21 cellular contexts compared by ENCODE assay signal in genomic region chr1:57934745-57935144, GRCh38.
DNase-seq lines count a peak whose midpoint lies in the region; ATAC-seq, FAIRE-seq and TF ChIP-seq lines count a peak whose summit lies in the region.
"Had no signal": no experiment of that assay in that cellular context is flagged by ENCODE, and none has a peak within 500 bp of the region (broad histone marks: within the 10 kb centered on the region; RNA-seq: fewer than 3 reads in every experiment).

No MANE protein-coding gene starts in this region.

- H3K9me3 ChIP-seq in MM.1S (replicated peaks; ENCODE audit: insufficient read depth, low read length) (no peaks in the 10 kb centered on the region), K562 (replicated peaks; ENCODE audit: control insufficient read depth, insufficient read depth, low read depth, low read length) (no peaks in the 10 kb centered on the region), right cardiac atrium (ENCODE audit: control insufficient read depth, low read length) (no peaks in the 10 kb centered on the region)
- H3K9me3 ChIP-seq in CD8-positive, alpha-beta memory T cell (ENCODE audit: low read length), result no peaks in the 10 kb centered on the region
- H3K9me3 ChIP-seq: Caco-2 had no signal

- FAIRE-seq in K562 (lab: Jason Lieb, UNC), result no peak
- FAIRE-seq: A204.1, D721Med, GM12892, GM18507, HTR-8/SVneo had no signal

- H3K4me1 Mint-ChIP-seq in CD8-positive, alpha-beta memory T cell, result no peaks in the 10 kb centered on the region
- H3K4me1 Mint-ChIP-seq: B cell, GM23338 had no signal

- no peak overlapping the region for H3K27ac Mint-ChIP-seq in CD8-positive, alpha-beta memory T cell
- H3K27ac Mint-ChIP-seq: B cell, GM23338, HFFc6 had no signal

- H3K9ac ChIP-seq in MM.1S (ENCODE audit: low read length) (no peak overlapping the region), K562 (ENCODE audit: insufficient read depth in 1 of 2, low read depth in 2 of 2, low read length in 2 of 2) (no peak overlapping the region)
- H3K9ac ChIP-seq: BLaER1 treated with 17β-estradiol and CSF1 and Interleukin-3, amounts not matched to agents 10 nM and 100 nM; KMS-11 had no signal

- intact Hi-C loops in K562 (cut with micrococcal nuclease) (no loop called here), right cardiac atrium (cut with DNase I) (no loop called here)

- H3K4me1 ChIP-seq in MM.1S (ENCODE audit: low read length) (no peaks in the 10 kb centered on the region), K562 (replicated peaks in 1 of 2; ENCODE audit: control insufficient read depth in 2 of 2, insufficient read depth in 2 of 2, low read length in 2 of 2) (no peaks in the 10 kb centered on the region), right cardiac atrium (ENCODE audit: control insufficient read depth, insufficient read depth, low read length) (no peaks in the 10 kb centered on the region)
- no peaks in the 10 kb centered on the region for H3K4me1 ChIP-seq in CD8-positive, alpha-beta memory T cell (ENCODE audit: insufficient read depth, low read length)
- H3K4me1 ChIP-seq: Caco-2 had no signal

- DNase-seq in ELF-1 (ENCODE audit: low read depth, low spot score) (peak; percentile 36), MM.1S (peak; percentile 52), K562 (ENCODE audit: extremely low read depth in 1 of 4, low spot score in 3 of 4) (no peak), ACHN (no peak), right cardiac atrium (no peak)
- no peak for DNase-seq in CD8-positive, alpha-beta memory T cell
- DNase-seq: Caco-2, GDM1, H7, HFFc6 had no signal

- no peaks in the 10 kb centered on the region for H3K79me2 ChIP-seq in MM.1S (ENCODE audit: low read length)
- H3K79me2 ChIP-seq in K562 (ENCODE audit: control insufficient read depth, insufficient read depth, low read length), result no peaks in the 10 kb centered on the region

- no peak for TF ChIP-seq RAD21 in K562 (CRISPR knock-in tag; conservative IDR thresholded peaks at IDR 0.05 in 1 of 2, IDR thresholded peaks at IDR 0.05 in 1 of 2)

- in situ Hi-C loops in K562 (cut with MboI), result no loop called here
- in situ Hi-C loops in ACHN (cut with HindIII; ENCODE audit: low pct_ligation_motif_present, low pct_unique_long_range_greater_than_20kb, low sequenced_read_pairs), result no loop called here

- no peak overlapping the region for H3K4me3 Mint-ChIP-seq in CD8-positive, alpha-beta memory T cell
- H3K4me3 Mint-ChIP-seq: B cell, GM23338, HFFc6 had no signal

- TF ChIP-seq CTCF in MM.1S (IDR thresholded peaks at IDR 0.05; ENCODE audit: low read length) (no peak), K562 (IDR thresholded peaks at IDR 0.05 in 2 of 3, conservative IDR thresholded peaks at IDR 0.05 in 1 of 3; ENCODE audit: insufficient read depth in 2 of 3, low read depth in 1 of 3, low read length in 3 of 3) (no peak)

- H3K4me2 ChIP-seq in MM.1S (ENCODE audit: low read depth, low read length) (no peak overlapping the region), K562 (ENCODE audit: insufficient read depth, low read length) (no peak overlapping the region)
- H3K4me2 ChIP-seq: BLaER1 treated with 17β-estradiol and CSF1 and Interleukin-3, amounts not matched to agents 10 nM and 100 nM; GM23338; KMS-11 had no signal

- no peaks in the 10 kb centered on the region for H3K9me2 ChIP-seq in MM.1S (replicated peaks; ENCODE audit: insufficient read depth, low read length)

- peaks cover 0 to 10% (median 0%) of the 10 kb centered on the region in 3 donors for H3K36me3 Mint-ChIP-seq in CD8-positive, alpha-beta memory T cell

- H4K20me1 ChIP-seq in MM.1S (ENCODE audit: insufficient read depth, low read length) (no peaks in the 10 kb centered on the region), K562 (replicated peaks; ENCODE audit: control insufficient read depth, insufficient read depth, low read length) (no peaks in the 10 kb centered on the region)
- H4K20me1 ChIP-seq: BLaER1 treated with 17β-estradiol and CSF1 and Interleukin-3, amounts not matched to agents 10 nM and 100 nM had no signal

- H3K36me3 ChIP-seq in MM.1S (replicated peaks; ENCODE audit: insufficient read depth, low read length), result no peaks in the 10 kb centered on the region
- no peaks in the 10 kb centered on the region for H3K36me3 ChIP-seq in K562 (ENCODE audit: control insufficient read depth, insufficient read depth, low read length)
- no peaks in the 10 kb centered on the region for H3K36me3 ChIP-seq in CD8-positive, alpha-beta memory T cell (ENCODE audit: insufficient read depth, low read length)
- H3K36me3 ChIP-seq: BLaER1 treated with 17β-estradiol and CSF1 and Interleukin-3, amounts not matched to agents 10 nM and 100 nM had no signal

- H3K9me1 ChIP-seq in K562 (ENCODE audit: control insufficient read depth, insufficient read depth, low read length), result no peaks in the 10 kb centered on the region

- BruUV-seq in K562 (replicated peaks; lab: Mats Ljungman, UMichigan), result no TSS peak

- CTCF ChIA-PET in K562 (lab: Yijun Ruan, JAX; ENCODE audit: low intra/inter-chr PET ratio), result no interaction called here
- CTCF ChIA-PET in CD8-positive, alpha-beta memory T cell (lab: Charles Lee), result no interaction called here

- H3K4me3 ChIP-seq in MM.1S (ENCODE audit: low read length) (no peak overlapping the region), K562 (no peak overlapping the region), right cardiac atrium (ENCODE audit: low read length) (no peak overlapping the region)
- no peak overlapping the region for H3K4me3 ChIP-seq in CD8-positive, alpha-beta memory T cell (ENCODE audit: low read length)
- H3K4me3 ChIP-seq: BLaER1 treated with 17β-estradiol and CSF1 and Interleukin-3, amounts not matched to agents 10 nM and 100 nM; GM23338 had no signal

- ATAC-seq in K562, result no peak
- ATAC-seq in right cardiac atrium, result no peak
- ATAC-seq: GM23338, HCT116 had no signal

- TF ChIP-seq EP300 in K562 (IDR thresholded peaks at IDR 0.05; ENCODE audit: low read length), result no peak

- H2AFZ ChIP-seq in MM.1S (ENCODE audit: low read length), result no peak overlapping the region
- H2AFZ ChIP-seq in K562 (ENCODE audit: low read depth, low read length), result no peak overlapping the region
- H2AFZ ChIP-seq: GM23338 had no signal

- POLR2A ChIA-PET in K562 (lab: Yijun Ruan, JAX), result no interaction called here
- POLR2A ChIA-PET in CD8-positive, alpha-beta memory T cell (lab: Charles Lee), result no interaction called here

- no peak overlapping the region for H3K27ac ChIP-seq in MM.1S (ENCODE audit: low read length)
- no peak overlapping the region for H3K27ac ChIP-seq in K562 (ENCODE audit: extremely low read depth, low read depth, low read length)
- H3K27ac ChIP-seq in right cardiac atrium (ENCODE audit: low read length), result no peak overlapping the region
- no peak overlapping the region for H3K27ac ChIP-seq in CD8-positive, alpha-beta memory T cell (ENCODE audit: low read depth, low read length)
- H3K27ac ChIP-seq: BLaER1 treated with 17β-estradiol and CSF1 and Interleukin-3, amounts not matched to agents 10 nM and 100 nM; HL-60; KMS-11 had no signal

- peaks cover 0 to 9% (median 3%) of the 10 kb centered on the region in 5 donors for H3K9me3 Mint-ChIP-seq in CD8-positive, alpha-beta memory T cell
- H3K9me3 Mint-ChIP-seq: GM23338 had no signal

- TF ChIP-seq POLR2A in K562 (conservative IDR thresholded peaks at IDR 0.05), result no peak

- WGBS in K562 (ENCODE audit: insufficient coverage, low coverage, missing lambda C conversion rate), result under 1% methylated on average over 8 of the region's 8 CpGs
- 85% methylated on average over 8 of the region's 8 CpGs for WGBS in right cardiac atrium

- H3F3A ChIP-seq in MM.1S (ENCODE audit: insufficient read depth, low read length), result no peaks in the 10 kb centered on the region

- H3K27me3 Mint-ChIP-seq in CD8-positive, alpha-beta memory T cell, result peaks cover 0 to 9% of the 10 kb centered on the region in 2 donors

- no peaks in the 10 kb centered on the region for H3K27me3 ChIP-seq in MM.1S (replicated peaks; ENCODE audit: insufficient read depth, low read length)
- no peaks in the 10 kb centered on the region for H3K27me3 ChIP-seq in K562 (ENCODE audit: control insufficient read depth in 2 of 2, insufficient read depth in 2 of 2, low read length in 2 of 2)
- no peaks in the 10 kb centered on the region for H3K27me3 ChIP-seq in right cardiac atrium (ENCODE audit: control insufficient read depth, insufficient read depth)
- H3K27me3 ChIP-seq in CD8-positive, alpha-beta memory T cell (ENCODE audit: insufficient read depth, low read length, poor library complexity, severe bottlenecking), result no peaks in the 10 kb centered on the region
- H3K27me3 ChIP-seq: BLaER1 treated with 17β-estradiol and CSF1 and Interleukin-3, amounts not matched to agents 10 nM and 100 nM had no signal

TF ChIP-seq in K562, 482 proteins besides CTCF, POLR2A, EP300 and RAD21:
- no peak for TF ChIP-seq LARP7 (IDR thresholded peaks at IDR 0.05)
- peak; percentile 60 for TF ChIP-seq ZNF316 (IDR thresholded peaks at IDR 0.05)
- 0 out of 2 replicates have a peak, but pooled peaks have one; percentile 53 for TF ChIP-seq MAFG (tag; conservative IDR thresholded peaks at IDR 0.05)
- TF ChIP-seq MAFK (IDR thresholded peaks at IDR 0.05; ENCODE audit: low read length), result peak; percentile 45; the same call in 1 of the 2 replicates
- peak; percentile 46; the same call in 1 of the 2 replicates for TF ChIP-seq C11orf30 (IDR thresholded peaks at IDR 0.05; ENCODE audit: low read depth)
- TF ChIP-seq ELF1 (tag; IDR thresholded peaks at IDR 0.05), result no peak
- 0 out of 2 replicates have a peak, but pooled peaks have one; percentile 39 for TF ChIP-seq MAFF (IDR thresholded peaks at IDR 0.05; ENCODE audit: low read length)
TF ChIP-seq in K562: peak in this region for 5.

Comparison
In these comparisons a context has a peak if more than half of its experiments do, and no peak if none do; other contexts are left out.
1. DNase-seq: peak in ELF-1 (single experiment) and MM.1S (single experiment); none in K562 (0 of 4), ACHN (single experiment), right cardiac atrium (0 of 3) and CD8-positive, alpha-beta memory T cell (0 of 5).